In genomic region chr16:88938933-88939813, GRCh38 we compare ENCODE assay signal across 1 cellular context.
TF ChIP-seq lines count a peak whose summit lies in the region.

No MANE protein-coding gene starts in this region.

TF ChIP-seq in WTC11, 78 proteins besides CTCF, POLR2A, EP300 and RAD21 (continued from another document):
- TF ChIP-seq ZNF532 (CRISPR knock-in tag; IDR thresholded peaks at IDR 0.05; ENCODE audit: borderline replicate concordance) = no peak
